ENCODE assay signal across 8 cellular contexts in the genomic region with DNA sequence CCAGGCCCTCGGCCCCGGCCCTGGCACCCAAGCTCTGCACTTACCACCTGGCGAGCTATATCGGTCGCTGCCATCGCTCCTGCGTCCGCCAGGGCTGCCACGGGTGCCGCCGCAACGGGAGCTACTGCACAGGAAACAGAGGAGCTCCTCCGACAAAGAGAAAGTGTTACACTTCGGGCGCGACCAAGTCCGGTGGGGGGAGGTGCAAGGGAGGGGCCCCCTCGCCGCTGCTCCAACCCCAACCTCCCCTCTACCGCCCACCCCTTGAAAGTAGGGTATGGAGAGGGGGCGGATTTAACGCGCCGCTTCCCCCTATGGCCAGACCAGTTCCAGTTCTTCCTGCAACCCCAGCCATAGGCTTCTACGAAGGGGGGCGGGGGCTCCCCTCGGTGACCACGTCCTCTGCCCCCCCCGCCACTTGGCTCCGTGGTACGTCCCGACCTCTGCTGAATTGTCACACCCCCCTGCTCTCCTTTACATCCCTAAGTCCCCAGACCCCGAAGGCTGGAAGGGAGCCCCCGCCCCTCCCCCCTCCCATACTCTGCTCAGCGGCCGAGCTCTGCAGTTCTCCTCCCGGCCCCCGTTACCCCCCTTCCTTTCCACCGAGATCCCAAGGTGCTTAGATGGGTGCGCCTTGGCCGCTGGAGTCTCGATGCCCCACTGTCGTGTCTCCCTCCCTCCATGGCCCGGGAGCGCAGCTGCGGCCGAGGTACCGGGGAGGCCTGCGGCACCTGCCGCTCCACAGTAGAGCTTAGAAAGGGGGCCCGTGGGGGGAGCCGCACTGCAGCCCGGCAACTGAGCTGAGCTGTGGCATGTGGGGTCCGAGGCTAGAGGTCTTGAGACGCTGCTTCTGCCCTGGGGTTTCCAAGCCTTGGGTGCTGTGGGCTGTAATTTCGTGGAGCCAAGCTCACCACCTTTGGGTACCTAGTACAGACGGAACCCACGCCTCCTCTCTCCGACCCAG. TPM values are rescaled to one million over a fixed set of nuclear protein-coding genes. Genes with fewer than 3 reads are reported as not detected.
DNase-seq lines count a peak whose midpoint lies in the region; ATAC-seq and TF ChIP-seq lines count a peak whose summit lies in the region.

A gene (minus strand): TSS at position 137 of the 964 bp plus-strand sequence. CDS start 63 bp downstream, at position 74.

- no peaks in the 10 kb centered on the region for H3K36me3 ChIP-seq in Karpas-422 (ENCODE audit: insufficient read depth, low read length)
- no peaks in the 10 kb centered on the region for H3K36me3 ChIP-seq in trophoblast cell (ENCODE audit: control insufficient read depth in 1 of 2, insufficient read depth in 2 of 2, low read length in 2 of 2)

- H2BK120ac ChIP-seq in trophoblast cell (ENCODE audit: insufficient read depth, low read length, poor library complexity): no peak within 1 kb of the TSS

- peak within 1 kb of the TSS; percentile 27 for H3K27ac Mint-ChIP-seq in type B pancreatic cell

- peak within 1 kb of the TSS; percentile 15 for H2AK5ac ChIP-seq in trophoblast cell (ENCODE audit: low read length)

- peaks cover 3% of the 10 kb centered on the region; the same call in 1 of the 2 replicates for H3K27me3 ChIP-seq in Karpas-422 (ENCODE audit: low read length)
- no peaks in the 10 kb centered on the region for H3K27me3 ChIP-seq in trophoblast cell (ENCODE audit: insufficient read depth, low read length)

- peak within 1 kb of the TSS; percentile 87 for H4K12ac ChIP-seq in trophoblast cell (ENCODE audit: low read depth, low read length)

- no CpG with 5 or more reads among the region's 59 CpGs for WGBS in trophoblast cell (ENCODE audit: extremely low coverage, insufficient coverage, insufficient read length)

- H3K4me2 ChIP-seq in Karpas-422 (ENCODE audit: low read depth, low read length, poor library complexity, severe bottlenecking) (peak within 1 kb of the TSS; percentile 74), trophoblast cell (ENCODE audit: low read length) (peak within 1 kb of the TSS; percentile 71)

- H3K27ac ChIP-seq in Karpas-422 (ENCODE audit: low read length) (no peak within 1 kb of the TSS), trophoblast cell (ENCODE audit: low read depth, low read length) (peak within 1 kb of the TSS; percentile 40)

- H3K4me1 Mint-ChIP-seq in type B pancreatic cell (ENCODE audit: unreplicated experiment): peaks cover 4% of the 10 kb centered on the region

- H2BK12ac ChIP-seq in trophoblast cell (ENCODE audit: low read length): peak within 1 kb of the TSS; percentile 53

- H2BK5ac ChIP-seq in trophoblast cell (ENCODE audit: low read depth, low read length, poor library complexity): peak within 1 kb of the TSS; percentile 59

- no peaks in the 10 kb centered on the region for H3K9me2 ChIP-seq in Karpas-422 (replicated peaks; ENCODE audit: insufficient read depth, low read length)

- peak; percentile 49 for ATAC-seq in GM21786 (IDR thresholded peaks at IDR 0.05; ENCODE audit: unreplicated experiment)
- peak; percentile 89 for ATAC-seq in Right ventricle myocardium superior (ENCODE audit: poor library complexity)

- no peak within 1 kb of the TSS for H3K23ac ChIP-seq in trophoblast cell (ENCODE audit: low read length)

- H3K79me2 ChIP-seq in Karpas-422 (ENCODE audit: low read length) (no peaks in the 10 kb centered on the region), trophoblast cell (ENCODE audit: control insufficient read depth, insufficient read depth, low read length, poor library complexity) (peaks cover 10% of the 10 kb centered on the region)

- H3K36me3 Mint-ChIP-seq in type B pancreatic cell: no peaks in the 10 kb centered on the region

- H3K4me3 Mint-ChIP-seq in type B pancreatic cell: peak within 1 kb of the TSS; percentile 89

- intact Hi-C loops in Right ventricle myocardium superior (cut with DNase I): no loop called here

- peaks cover 10% of the 10 kb centered on the region for H3K79me1 ChIP-seq in trophoblast cell (ENCODE audit: low read length)

- H3K14ac ChIP-seq in trophoblast cell (ENCODE audit: low read length): peak within 1 kb of the TSS; percentile 70

- H3K4me1 ChIP-seq in Karpas-422 (ENCODE audit: low read length): peaks cover 53% of the 10 kb centered on the region
- H3K4me1 ChIP-seq in trophoblast cell (ENCODE audit: control insufficient read depth in 1 of 2, insufficient read depth in 2 of 2, low read length in 2 of 2): peaks cover 3 to 11% of the 10 kb centered on the region in 2 experiments

- H2AFZ ChIP-seq in Karpas-422 (ENCODE audit: low read length): peak within 1 kb of the TSS; percentile 68; the same call in 1 of the 2 replicates
- H2AFZ ChIP-seq in trophoblast cell (ENCODE audit: insufficient read depth, low read length, poor library complexity): peak within 1 kb of the TSS; percentile 70

- peak; percentile 80 for DNase-seq in ELR (ENCODE audit: low read depth)
- DNase-seq in Karpas-422: peak; percentile 72
- peak; percentile 38 for DNase-seq in SKM-1 (lab: John Stamatoyannopoulos, UW; ENCODE audit: unreplicated experiment)
- DNase-seq in activated naive CD4-positive, alpha-beta T cell treated with anti-CD3 and anti-CD28 coated beads, Interleukin-2, amount 50 U/mL, for 16 hours: peak; percentile 83
- peak; percentile 80 for DNase-seq in Right ventricle myocardium superior
- DNase-seq in trophoblast cell: peak; percentile 16 to 52
- DNase-seq in type B pancreatic cell (ENCODE audit: extremely low spot score, unreplicated experiment): peak; percentile 82

- peak within 1 kb of the TSS; percentile 71 for H3K9ac ChIP-seq in Karpas-422 (ENCODE audit: low read length)
- H3K9ac ChIP-seq in trophoblast cell (ENCODE audit: low read length): peak within 1 kb of the TSS; percentile 58

- peak; percentile 46 for TF ChIP-seq CTCF in type B pancreatic cell (conservative IDR thresholded peaks at IDR 0.05)

- H3K27me3 Mint-ChIP-seq in type B pancreatic cell: peaks cover 3% of the 10 kb centered on the region

- H4K20me1 ChIP-seq in Karpas-422 (ENCODE audit: insufficient read depth, low read depth, low read length): no peaks in the 10 kb centered on the region

- H3K9me3 Mint-ChIP-seq in type B pancreatic cell: no peaks in the 10 kb centered on the region

- H3K9me3 ChIP-seq in Karpas-422 (ENCODE audit: low read length) (no peaks in the 10 kb centered on the region), trophoblast cell (ENCODE audit: insufficient read depth, low read depth, low read length) (no peaks in the 10 kb centered on the region)

- H3K4ac ChIP-seq in trophoblast cell (ENCODE audit: low read depth, low read length): peak within 1 kb of the TSS; percentile 87

- peak within 1 kb of the TSS; percentile 65 for H3K4me3 ChIP-seq in Karpas-422 (ENCODE audit: low read length)
- H3K4me3 ChIP-seq in trophoblast cell (ENCODE audit: low read depth, low read length): peak within 1 kb of the TSS; percentile 81

- peak within 1 kb of the TSS; percentile 80 for H4K8ac ChIP-seq in trophoblast cell (ENCODE audit: low read depth, low read length)

- H3K18ac ChIP-seq in trophoblast cell (ENCODE audit: low read length): peak within 1 kb of the TSS; percentile 99

- H4K91ac ChIP-seq in trophoblast cell (ENCODE audit: low read depth, low read length): peak within 1 kb of the TSS; percentile 96

RNA-seq across cellular contexts. Expression of the gene that starts here (rescaled TPM):
- 20.2 and 23.2 TPM in 2 replicates for total RNA-seq in Karpas-422 (2014; rRNA removed; shearing (Covaris generic); ENCODE audit: low replicate concordance)
- total RNA-seq in Right ventricle myocardium superior (6.6 TPM), type B pancreatic cell (ENCODE audit: low replicate concordance) (15.8 and 70.2 TPM in 2 replicates)
- 83.6 and 84.6 TPM in 2 replicates for polyA plus RNA-seq in trophoblast cell (2013)
